In genomic region chr11:1053121-1053901, GRCh38 we compare ENCODE assay signal across 18 cellular contexts. TPM values are rescaled to one million over a fixed set of nuclear protein-coding genes. Genes with fewer than 3 reads are reported as not detected.
DNase-seq lines count a peak whose midpoint lies in the region; ATAC-seq, FAIRE-seq and TF ChIP-seq lines count a peak whose summit lies in the region.
"Had no signal": no experiment of that assay in that cellular context is flagged by ENCODE, and none has a peak within 500 bp of the region (broad histone marks: within the 10 kb centered on the region; RNA-seq: fewer than 3 reads in every experiment).

No MANE protein-coding gene starts in this region.

- peaks cover 3% of the 10 kb centered on the region for H3K4me1 Mint-ChIP-seq in CD14-positive monocyte

- no peak overlapping the region for H3K14ac ChIP-seq in H1 (ENCODE audit: insufficient read length)

- H3K18ac ChIP-seq in H1 (ENCODE audit: extremely low read depth, low read length), result no peak overlapping the region; the same call in 1 of the 2 replicates

- no peak overlapping the region for H2BK5ac ChIP-seq in H1 (ENCODE audit: low read depth, low read length)

- TF ChIP-seq POLR2A in H1 (IDR thresholded peaks at IDR 0.05; ENCODE audit: control extremely low read depth in 1 of 2, low read depth in 2 of 2, low read length in 2 of 2), result no peak

- H2BK20ac ChIP-seq in H1 (ENCODE audit: low read length), result no peak overlapping the region

- H3K4me3 ChIP-seq in H1 (ENCODE audit: extremely low read depth in 1 of 4, insufficient read depth in 2 of 4, low read depth in 3 of 4, low read length in 4 of 4), result no peak overlapping the region
- H3K4me3 ChIP-seq in pancreas, result no peak overlapping the region
- H3K4me3 ChIP-seq in hepatocyte, result no peak overlapping the region
- H3K4me3 ChIP-seq: gastrocnemius medialis, GM12878, suprapubic skin had no signal

- 89% methylated on average over 25 of the region's 25 CpGs; no CpG with 5 or more reads in 1 of the 2 experiments for WGBS in H1 (ENCODE audit: extremely low coverage in 1 of 2, insufficient coverage in 1 of 2, insufficient read length in 1 of 2, insufficient replicate concordance in 2 of 2, low coverage in 1 of 2, low lambda C conversion rate in 2 of 2, missing lambda C conversion rate in 1 of 2), 2 experiments
- 72 to 79% methylated on average over 24 to 25 of the region's 25 CpGs for WGBS in pancreas, 2 donors
- WGBS in hepatocyte (ENCODE audit: low lambda C conversion rate, missing lambda C conversion rate), result 83% methylated on average over 23 of the region's 25 CpGs

- no peak overlapping the region for H4K5ac ChIP-seq in H1 (ENCODE audit: insufficient read length, low read depth, low read length)

- peaks cover 6 to 20% (median 17%) of the 10 kb centered on the region in 3 donors for H3K27me3 Mint-ChIP-seq in CD14-positive monocyte (ENCODE audit: low read depth in 3 of 3)

- H2AFZ ChIP-seq in H1 (ENCODE audit: low read length) (no peak overlapping the region), hepatocyte (no peak overlapping the region)

- ATAC-seq in pancreas (no peak), GM21528 (IDR thresholded peaks at IDR 0.05; ENCODE audit: low FRiP score, unreplicated experiment) (no peak)
- ATAC-seq: gastrocnemius medialis, GM12878 had no signal

- TF ChIP-seq CTCF in CD14-positive monocyte (IDR thresholded peaks at IDR 0.05) (no peak), H1 (IDR thresholded peaks at IDR 0.05; ENCODE audit: control extremely low read depth in 1 of 3, insufficient read depth in 1 of 3, low read depth in 1 of 3, low read length in 3 of 3) (no peak), pancreas (IDR thresholded peaks at IDR 0.05) (no peak), hepatocyte (IDR thresholded peaks at IDR 0.05; ENCODE audit: poor library complexity) (no peak)

- no peaks in the 10 kb centered on the region for H4K20me1 ChIP-seq in H1 (replicated peaks in 1 of 2; ENCODE audit: control insufficient read depth in 1 of 2, insufficient read depth in 2 of 2, low read length in 2 of 2)
- no peaks in the 10 kb centered on the region for H4K20me1 ChIP-seq in hepatocyte (ENCODE audit: insufficient read depth, poor library complexity, severe bottlenecking)

- H3K27ac Mint-ChIP-seq in CD14-positive monocyte, result no peak overlapping the region
- H3K27ac Mint-ChIP-seq: CD4-positive, alpha-beta memory T cell had no signal

- TF ChIP-seq EP300 in Ishikawa (IDR thresholded peaks at IDR 0.05; ENCODE audit: borderline replicate concordance) (no peak), H1 (IDR thresholded peaks at IDR 0.05; ENCODE audit: borderline replicate concordance in 1 of 2, low read depth in 2 of 2, low read length in 2 of 2) (no peak)

- POLR2A ChIA-PET in H1 (lab: Charles Lee; ENCODE audit: partially characterized antibody), result interaction anchor here (0.5 to 1.2 kb wide), 3 partner anchors 182 to 298 kb away, joined by 3 to 4 read pairs (median 4); no protein-coding TSS in a partner anchor

- peak overlapping the region; percentile 41; the same call in 1 of the 2 replicates for H4K8ac ChIP-seq in H1 (ENCODE audit: extremely low read depth, insufficient read depth, low read length)

- intact Hi-C loops in CD14-positive monocyte (cut with micrococcal nuclease) (no loop called here), pancreas (cut with DNase I) (loop anchor here in 1 of 3 donors (5.0 to 10.0 kb wide), 2 partner anchors 129 to 206 kb away; partner anchors contain the start of gene AP2A2)

- DNase-seq in CD14-positive monocyte (ENCODE audit: low spot score), result peak; percentile 48
- DNase-seq in H1 (ENCODE audit: low read depth in 1 of 2, low spot score in 2 of 2), result no peak
- peak in 5 of 6 donors; percentile 1 to 70 (median 35) for DNase-seq in pancreas
- DNase-seq in CD1c-positive myeloid dendritic cell (ENCODE audit: extremely low spot score), result no peak
- no peak for DNase-seq in hepatocyte (ENCODE audit: low spot score)
- no peak for DNase-seq in inferior parietal cortex (ENCODE audit: extremely low spot score)
- DNase-seq: activated T-cell treated with anti-CD3 and anti-CD28 coated beads for 4 hours; CD4-positive, alpha-beta memory T cell; cerebellar nuclear complex; mesendoderm; NCI-H1694 treated with DMSO at 0.1 percent for 48 hours; nucleus accumbens had no signal

- H3K9me3 Mint-ChIP-seq in CD14-positive monocyte, result no peaks in the 10 kb centered on the region
- H3K9me3 Mint-ChIP-seq: CD4-positive, alpha-beta memory T cell had no signal

- CTCF ChIA-PET in H1 (lab: Charles Lee; ENCODE audit: partially characterized antibody), result interaction anchor here (0.8 to 1.6 kb wide), 5 partner anchors 11 to 158 kb away, joined by 3 to 5 read pairs (median 3); no protein-coding TSS in a partner anchor

- H2AK5ac ChIP-seq in H1 (ENCODE audit: low read depth, low read length), result no peak overlapping the region

- no peak for FAIRE-seq in H1 (lab: Jason Lieb, UNC)
- no peak for FAIRE-seq in pancreas (lab: Jason Lieb, UNC)
- FAIRE-seq: endothelial cell of umbilical vein, GM12878 had no signal

- no peak overlapping the region for H3K4me3 Mint-ChIP-seq in CD14-positive monocyte
- H3K4me3 Mint-ChIP-seq: CD4-positive, alpha-beta memory T cell had no signal

- H3K36me3 ChIP-seq in H1 (ENCODE audit: control insufficient read depth in 2 of 4, insufficient read depth in 4 of 4, low read length in 3 of 4) (no peaks in the 10 kb centered on the region), pancreas (no peaks in the 10 kb centered on the region), hepatocyte (replicated peaks; ENCODE audit: insufficient read depth, low read depth) (no peaks in the 10 kb centered on the region)
- H3K36me3 ChIP-seq: gastrocnemius medialis, suprapubic skin had no signal

- H3K36me3 Mint-ChIP-seq in CD14-positive monocyte, result no peaks in the 10 kb centered on the region
- H3K36me3 Mint-ChIP-seq: CD4-positive, alpha-beta memory T cell had no signal

- no peaks in the 10 kb centered on the region for H3K9me2 ChIP-seq in hepatocyte (replicated peaks; ENCODE audit: insufficient read depth)

- H3K4ac ChIP-seq in H1 (replicated peaks; ENCODE audit: insufficient read length, low read depth, low read length), result no peak overlapping the region

- H3K79me1 ChIP-seq in H1 (ENCODE audit: low read depth, low read length), result no peaks in the 10 kb centered on the region

- no peak overlapping the region for H3K23ac ChIP-seq in H1 (ENCODE audit: insufficient read length)

- no peak overlapping the region for H3K56ac ChIP-seq in H1 (replicated peaks; ENCODE audit: insufficient read length, low read depth, low read length)

- no peaks in the 10 kb centered on the region for H3K23me2 ChIP-seq in H1 (ENCODE audit: low read depth, low read length)

- H2BK12ac ChIP-seq in H1 (ENCODE audit: low read depth, low read length), result no peak overlapping the region

- no peak overlapping the region for H2BK120ac ChIP-seq in H1 (replicated peaks; ENCODE audit: low read depth, low read length)

- H3K27ac ChIP-seq in H1 (ENCODE audit: low read depth, low read length) (no peak overlapping the region), pancreas (no peak overlapping the region), hepatocyte (no peak overlapping the region)
- H3K27ac ChIP-seq: gastrocnemius medialis, suprapubic skin had no signal

- H2BK15ac ChIP-seq in H1 (ENCODE audit: low read length), result no peak overlapping the region

- H3K9ac ChIP-seq in H1 (replicated peaks in 1 of 4; ENCODE audit: extremely low read depth in 1 of 4, low read depth in 3 of 4, low read length in 3 of 4), result no peak overlapping the region

- no peaks in the 10 kb centered on the region for H3K4me1 ChIP-seq in H1 (replicated peaks in 1 of 4; ENCODE audit: control insufficient read depth in 3 of 4, insufficient read depth in 4 of 4, low read length in 3 of 4)
- H3K4me1 ChIP-seq in pancreas, result peaks cover 0 to 12% (median 5%) of the 10 kb centered on the region in 3 donors
- peaks cover 6% of the 10 kb centered on the region for H3K4me1 ChIP-seq in hepatocyte (ENCODE audit: insufficient read depth)
- H3K4me1 ChIP-seq: gastrocnemius medialis had no signal

- no peak for TF ChIP-seq RAD21 in Ishikawa (IDR thresholded peaks at IDR 0.05; ENCODE audit: low read depth)
- no peak for TF ChIP-seq RAD21 in H1 (IDR thresholded peaks at IDR 0.05 in 1 of 2, conservative IDR thresholded peaks at IDR 0.05 in 1 of 2; ENCODE audit: low read depth in 2 of 2, low read length in 2 of 2)

- H3K27me3 ChIP-seq in H1 (replicated peaks in 1 of 4; ENCODE audit: control insufficient read depth in 3 of 4, extremely low read depth in 1 of 4, insufficient read depth in 3 of 4, low read length in 3 of 4) (no peaks in the 10 kb centered on the region), pancreas (no peaks in the 10 kb centered on the region), hepatocyte (peaks cover 2% of the 10 kb centered on the region)

- no peak overlapping the region for H3K4me2 ChIP-seq in H1 (ENCODE audit: insufficient read depth in 1 of 2, low read depth in 2 of 2, low read length in 2 of 2)
- no peak overlapping the region for H3K4me2 ChIP-seq in hepatocyte

- H3K79me2 ChIP-seq in H1 (ENCODE audit: control insufficient read depth in 1 of 2, insufficient read depth in 2 of 2, low read length in 2 of 2) (no peaks in the 10 kb centered on the region), hepatocyte (no peaks in the 10 kb centered on the region)

- no peak overlapping the region for H4K91ac ChIP-seq in H1 (replicated peaks; ENCODE audit: insufficient read length, low read length)

- H3K9me3 ChIP-seq in H1 (ENCODE audit: insufficient read depth in 2 of 2, low read depth in 1 of 2, low read length in 1 of 2) (no peaks in the 10 kb centered on the region), pancreas (no peaks in the 10 kb centered on the region), hepatocyte (ENCODE audit: low read depth) (no peaks in the 10 kb centered on the region)
- H3K9me3 ChIP-seq: gastrocnemius medialis, suprapubic skin had no signal

RNA-seq across cellular contexts. Expression of gene MUC6, which starts 16.8 kb away (rescaled TPM):
- polyA plus RNA-seq in CD14-positive monocyte (not detected), H1 (2011; rRNA removed) (0.09 TPM in 1 of 2 replicates, not detected in the other), pancreas (100 to 1,000 TPM; 155 to 239 TPM), hepatocyte (not detected in 2 replicates)
- total RNA-seq in H1 (2021; fragmentation: NEBNext Ultra II Directional; extraction: Animal tissue kit (Norgen Biotek cat#: 25700)), result not detected in 2 replicates
- not detected for polyA plus RNA-seq in H1 (2011; cell fraction: cytosol; rRNA removed)
- not detected for polyA plus RNA-seq in H1 (2011; cell fraction: nucleus; rRNA removed)
- polyA plus RNA-seq in H1 (2012, experiment 1 of 2), result 0.24 to 1.1 TPM (median 0.29 TPM) in 4 replicates
- polyA plus RNA-seq in H1 (2012, experiment 2 of 2), result 0.03 TPM
- polyA plus RNA-seq in H1 (2013, experiment 1 of 2), result under 0.01 TPM
- polyA plus RNA-seq in H1 (2013, experiment 2 of 2), result not detected
- polyA minus RNA-seq in H1 (2011; rRNA and poly(A)+ RNA removed), result not detected in 2 replicates
- not detected for polyA minus RNA-seq in H1 (2011; cell fraction: cytosol; rRNA and poly(A)+ RNA removed)
- polyA minus RNA-seq in H1 (2011; cell fraction: nucleus; rRNA and poly(A)+ RNA removed), result not detected
- total RNA-seq in pancreas (10 to 100 TPM; 25.5 to 99.7 (median 92.2) TPM), hepatocyte (not detected in 2 replicates)
- total RNA-seq: CD4-positive, alpha-beta memory T cell; endothelial cell of umbilical vein; gastrocnemius medialis had no signal
- polyA plus RNA-seq: endothelial cell of umbilical vein had no signal

RNA-seq across cellular contexts. Expression of gene MUC2, which starts 21.4 kb away (rescaled TPM):
- not detected for polyA plus RNA-seq in CD14-positive monocyte
- total RNA-seq in H1 (2021; fragmentation: NEBNext Ultra II Directional; extraction: Animal tissue kit (Norgen Biotek cat#: 25700)), result not detected in 2 replicates
- polyA plus RNA-seq in H1 (2011; rRNA removed), result not detected in 2 replicates
- polyA plus RNA-seq in H1 (2011; cell fraction: cytosol; rRNA removed), result not detected
- not detected for polyA plus RNA-seq in H1 (2011; cell fraction: nucleus; rRNA removed)
- 0.01 to 0.04 TPM in 2 of 4 replicates, not detected in the others for polyA plus RNA-seq in H1 (2012, experiment 1 of 2)
- not detected for polyA plus RNA-seq in H1 (2012, experiment 2 of 2)
- polyA plus RNA-seq in H1 (2013, experiment 1 of 2), result 0.02 TPM
- under 0.01 TPM for polyA plus RNA-seq in H1 (2013, experiment 2 of 2)
- not detected in 2 replicates for polyA minus RNA-seq in H1 (2011; rRNA and poly(A)+ RNA removed)
- not detected for polyA minus RNA-seq in H1 (2011; cell fraction: cytosol; rRNA and poly(A)+ RNA removed)
- polyA minus RNA-seq in H1 (2011; cell fraction: nucleus; rRNA and poly(A)+ RNA removed), result not detected
- total RNA-seq in pancreas, result under 1 TPM in 2 of 6 donors, not detected in 4; 0.03 to 0.57 TPM
- under 1 TPM; 0.04 to 0.05 TPM for polyA plus RNA-seq in pancreas
- total RNA-seq in hepatocyte, result 6.7 and 18.2 TPM in 2 replicates
- 0.77 and 0.83 TPM in 2 replicates for polyA plus RNA-seq in hepatocyte
- total RNA-seq: CD4-positive, alpha-beta memory T cell; endothelial cell of umbilical vein had no signal
- polyA plus RNA-seq: CD4-positive, alpha-beta memory T cell; endothelial cell of umbilical vein; GM12878 had no signal

Comparison
In these comparisons a context has a peak if more than half of its experiments do, and no peak if none do; other contexts are left out.
1. DNase-seq: peak in CD14-positive monocyte (single experiment) and pancreas (5 of 6); none in H1 (0 of 2), CD1c-positive myeloid dendritic cell (single experiment), hepatocyte (single experiment) and inferior parietal cortex (single experiment).
2. RNA of gene MUC6, which starts 16.8 kb away (polyA plus RNA-seq): 155 to 239 TPM in pancreas; not detected in CD14-positive monocyte, under 0.01 to 1.1 TPM in H1 and not detected in hepatocyte; every median in the first group is over 10 times any median in the second.